Comparison of ENCODE assay signal across 8 cellular contexts in genomic region chr6:151391021-151391470, GRCh38. TPM values are rescaled to one million over a fixed set of nuclear protein-coding genes. Genes with fewer than 3 reads are reported as not detected.
A peak's percentile ranks its signal among the peaks of the same experiment; 100 is the strongest.
DNase-seq lines count a peak whose midpoint lies in the region; ATAC-seq and TF ChIP-seq lines count a peak whose summit lies in the region.

No MANE protein-coding gene starts in this region.

- peak; percentile 47 for ATAC-seq in left lobe of liver
- no peak for ATAC-seq in HG03520 (IDR thresholded peaks at IDR 0.05; ENCODE audit: unreplicated experiment)

- POLR2A ChIA-PET in HEK293T (lab: Yijun Ruan, JAX): interaction anchor here (1.9 to 2.0 kb wide), 2 partner anchors 12 to 61 kb away, joined by 11 to 14 read pairs; partner anchors contain the start of gene RMND1

- TF ChIP-seq CTCF in GM12865 (IDR thresholded peaks at IDR 0.05; ENCODE audit: insufficient read depth, low read depth, low read length, missing control alignments): no peak

- CTCF ChIA-PET in HEK293T (lab: Yijun Ruan, JAX): no interaction called here

- H3K27ac ChIP-seq in cingulate gyrus (ENCODE audit: low read depth, low read length): peak overlapping the region; percentile 98

- DNase-seq in GM12865 (ENCODE audit: low read depth) (peak; percentile 86), HEK293T (ENCODE audit: extremely low spot score) (peak; percentile 72), NCI-H146 treated with DMSO at 0.1 percent for 48 hours (lab: John Stamatoyannopoulos, UW; ENCODE audit: unreplicated experiment) (peak; percentile 55), left lobe of liver (ENCODE audit: low spot score) (peak; percentile 83)
- peak; percentile 83 to 84 for DNase-seq in activated CD4-positive, alpha-beta T cell treated with anti-CD3 and anti-CD28 coated beads for 4 hours
- DNase-seq in stimulated activated CD4-positive, alpha-beta T cell treated with anti-CD3 and anti-CD28 coated beads, Interleukin-1b, Interleukin-23, amount 100 ng/mL, for 48 hours: peak; percentile 79

- H3K4me3 ChIP-seq in GM12865 (ENCODE audit: low read depth, low read length): peak overlapping the region; percentile 91

TF ChIP-seq in HEK293T, 16 proteins besides CTCF, POLR2A, EP300 and RAD21:
- no peak for TF ChIP-seq FOXM1 (IDR thresholded peaks at IDR 0.05; ENCODE audit: borderline replicate concordance)
- no peak for TF ChIP-seq FOXK2 (IDR thresholded peaks at IDR 0.05)
- TF ChIP-seq FOXA1 (IDR thresholded peaks at IDR 0.05): no peak
- TF ChIP-seq BHLHE40 (IDR thresholded peaks at IDR 0.05; ENCODE audit: borderline replicate concordance): no peak
- TF ChIP-seq ARNT (IDR thresholded peaks at IDR 0.05): no peak
- TF ChIP-seq SP1 (IDR thresholded peaks at IDR 0.05): no peak
- no peak for TF ChIP-seq CTBP1 (IDR thresholded peaks at IDR 0.05; ENCODE audit: borderline replicate concordance)
- TF ChIP-seq NFRKB (IDR thresholded peaks at IDR 0.05): no peak
- TF ChIP-seq HDGF (IDR thresholded peaks at IDR 0.05; ENCODE audit: borderline replicate concordance): no peak
- TF ChIP-seq TARDBP (IDR thresholded peaks at IDR 0.05): no peak
- TF ChIP-seq SUZ12 (IDR thresholded peaks at IDR 0.05): no peak
- no peak for TF ChIP-seq L3MBTL2 (conservative IDR thresholded peaks at IDR 0.05)
- TF ChIP-seq ELF4 (IDR thresholded peaks at IDR 0.05): no peak
- no peak for TF ChIP-seq ZNF384 (IDR thresholded peaks at IDR 0.05)
- no peak for TF ChIP-seq LEF1 (IDR thresholded peaks at IDR 0.05; ENCODE audit: borderline replicate concordance)
- no peak for TF ChIP-seq PKNOX1 (IDR thresholded peaks at IDR 0.05)

RNA-seq across cellular contexts. Expression of gene ZBTB2, which starts 0.3 kb away (rescaled TPM):
- total RNA-seq in left lobe of liver: 2.7 TPM
